ENCODE assay signal across 1 cellular context in the genomic region with DNA sequence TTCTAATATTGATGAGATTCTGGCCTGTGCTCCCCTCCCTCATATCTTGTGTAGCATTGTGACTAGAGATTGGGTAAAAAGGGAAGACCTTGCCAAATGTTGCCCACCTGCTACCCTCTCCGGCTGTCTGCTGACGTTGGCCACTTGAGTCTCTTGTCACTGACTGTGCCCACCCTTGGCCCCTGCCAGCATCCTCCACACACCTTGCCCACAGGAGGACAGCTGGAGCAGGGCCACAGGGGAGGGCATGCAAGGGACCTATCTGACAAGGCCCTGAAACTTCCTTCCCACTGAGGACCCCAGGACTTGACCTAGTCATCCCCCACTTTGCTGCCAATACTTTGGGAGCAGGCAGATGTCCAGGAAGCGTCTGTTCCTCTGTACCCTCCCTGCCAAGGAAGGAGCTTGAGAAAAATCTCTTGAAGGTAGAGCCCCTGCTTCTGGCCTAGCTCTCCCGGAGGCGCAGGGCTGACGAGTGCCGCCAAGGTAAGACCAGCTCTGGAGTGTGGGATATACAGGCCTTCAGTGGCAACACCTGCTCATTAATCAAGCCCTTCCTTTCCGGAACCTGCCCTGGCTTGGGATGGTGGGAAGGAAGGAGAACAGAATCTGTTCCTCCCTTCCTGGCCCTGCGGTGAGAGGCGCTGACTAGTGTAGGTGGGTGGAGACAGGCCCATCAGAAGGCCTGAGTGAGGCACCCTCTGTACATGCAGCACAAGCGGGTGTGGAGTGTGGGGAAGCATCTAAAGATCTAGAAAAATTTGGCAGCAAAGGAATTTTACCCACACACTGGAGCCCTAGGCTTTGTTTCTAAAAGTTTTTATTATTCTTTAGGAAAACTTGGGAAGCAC.
TF ChIP-seq lines count a peak whose summit lies in the region.

No MANE protein-coding gene starts in this region.

TF ChIP-seq in GM12891, 5 proteins besides CTCF, POLR2A, EP300 and RAD21:
- TF ChIP-seq SPI1 (IDR thresholded peaks at IDR 0.05; ENCODE audit: low read depth, low read length), result no peak
